Comparison of ENCODE assay signal across 8 cellular contexts in genomic region chr11:118620529-118621070, GRCh38. TPM values are rescaled to one million over a fixed set of nuclear protein-coding genes. Genes with fewer than 3 reads are reported as not detected.
DNase-seq lines count a peak whose midpoint lies in the region; ATAC-seq and TF ChIP-seq lines count a peak whose summit lies in the region.

No MANE protein-coding gene starts in this region.

- TF ChIP-seq POLR2A in gastrocnemius medialis (IDR thresholded peaks at IDR 0.05): no peak

- in situ Hi-C loops in HAP-1 (cut with MboI; ENCODE audit: low sequenced_read_pairs) (no loop called here), gastrocnemius medialis (cut with MboI; ENCODE audit: low sequenced_read_pairs in 4 of 4) (no loop called here)

- ATAC-seq in gastrocnemius medialis: no peak
- no peak for ATAC-seq in GM18867 (IDR thresholded peaks at IDR 0.05; ENCODE audit: unreplicated experiment)
- no peak for ATAC-seq in GM19397 (IDR thresholded peaks at IDR 0.05; ENCODE audit: unreplicated experiment)

- no peaks in the 10 kb centered on the region for H3K9me3 ChIP-seq in HAP-1
- no peaks in the 10 kb centered on the region for H3K9me3 ChIP-seq in WERI-Rb-1 (ENCODE audit: severe bottlenecking)
- H3K9me3 ChIP-seq in gastrocnemius medialis: no peaks in the 10 kb centered on the region

- intact Hi-C loops in cardiac septum (cut with DNase I): no loop called here
- intact Hi-C loops in gastrocnemius medialis (cut with DNase I; ENCODE audit: low total_unique reads): no loop called here

- H3K4me3 ChIP-seq in HAP-1: peak overlapping the region; percentile 56
- H3K4me3 ChIP-seq in WERI-Rb-1 (ENCODE audit: low read depth, low read length): peak overlapping the region; percentile 62
- peak overlapping the region; percentile 46 to 63 (median 59) for H3K4me3 ChIP-seq in gastrocnemius medialis

- TF ChIP-seq CTCF in WERI-Rb-1 (IDR thresholded peaks at IDR 0.05; ENCODE audit: low read depth, low read length) (no peak), gastrocnemius medialis (IDR thresholded peaks at IDR 0.05 in 4 of 5, conservative IDR thresholded peaks at IDR 0.05 in 1 of 5) (no peak)

- H3K36me3 ChIP-seq in HAP-1 (replicated peaks) (peaks cover 4% of the 10 kb centered on the region; the same call in 1 of the 2 replicates), WERI-Rb-1 (peaks cover 4% of the 10 kb centered on the region; the same call in 1 of the 2 replicates), gastrocnemius medialis (peaks cover 0 to 8% of the 10 kb centered on the region in 2 donors)

- H3K4me1 ChIP-seq in HAP-1 (peaks cover 12% of the 10 kb centered on the region), gastrocnemius medialis (peaks cover 52 to 58% of the 10 kb centered on the region in 2 donors)

- H3K27ac ChIP-seq in WERI-Rb-1 (peak overlapping the region; percentile 87), gastrocnemius medialis (peak overlapping the region; percentile 95 to 97 (median 97))

- DNase-seq in HAP-1 (ENCODE audit: low spot score in 2 of 2) (no peak), WERI-Rb-1 (no peak), cardiac septum (ENCODE audit: low spot score) (peak; percentile 73), gastrocnemius medialis (no peak), NOMO-1 (lab: John Stamatoyannopoulos, UW; ENCODE audit: unreplicated experiment in 2 of 2) (no peak), pons (ENCODE audit: low spot score) (no peak)

- H3K27me3 ChIP-seq in HAP-1 (ENCODE audit: low read depth) (no peaks in the 10 kb centered on the region), WERI-Rb-1 (ENCODE audit: insufficient read depth, low read depth, severe bottlenecking) (no peaks in the 10 kb centered on the region), gastrocnemius medialis (no peaks in the 10 kb centered on the region)

RNA-seq across cellular contexts. Expression of gene PHLDB1, which starts 13.2 kb away (rescaled TPM):
- total RNA-seq in cardiac septum (155 TPM), gastrocnemius medialis (10 to 100 TPM; 16.5 to 35.7 (median 22.7) TPM)

RNA-seq across cellular contexts. Expression of gene ARCN1, which starts 48.4 kb away (rescaled TPM):
- 118 TPM for total RNA-seq in cardiac septum
- 10 to 100 TPM; 48.7 to 78.7 (median 65.4) TPM for total RNA-seq in gastrocnemius medialis

RNA-seq across cellular contexts. Expression of gene IFT46, which starts 54.9 kb away (rescaled TPM):
- total RNA-seq in cardiac septum: 24.0 TPM
- 10 to 100 TPM; 14.1 to 25.1 (median 15.4) TPM for total RNA-seq in gastrocnemius medialis

RNA-seq across cellular contexts. Expression of gene TREH, which starts 58.9 kb away (rescaled TPM):
- not detected for total RNA-seq in cardiac septum
- not detected for total RNA-seq in gastrocnemius medialis
